18 cellular contexts compared by ENCODE assay signal in genomic region chr4:78222575-78223186, GRCh38.
DNase-seq lines count a peak whose midpoint lies in the region; ATAC-seq, FAIRE-seq and TF ChIP-seq lines count a peak whose summit lies in the region.
"Had no signal": no experiment of that assay in that cellular context is flagged by ENCODE, and none has a peak within 500 bp of the region (broad histone marks: within the 10 kb centered on the region; RNA-seq: fewer than 3 reads in every experiment).

No MANE protein-coding gene starts in this region.

- TF ChIP-seq EP300 in SK-N-SH (IDR thresholded peaks at IDR 0.05; ENCODE audit: borderline replicate concordance in 1 of 2, low read depth in 1 of 2, low read length in 1 of 2) = no peak

- H3K4me3 Mint-ChIP-seq in type B pancreatic cell = no peak overlapping the region
- H3K4me3 Mint-ChIP-seq: CD8-positive, alpha-beta memory T cell; naive thymus-derived CD8-positive, alpha-beta T cell had no signal

- peaks cover 21% of the 10 kb centered on the region for H3K4me1 Mint-ChIP-seq in type B pancreatic cell (ENCODE audit: unreplicated experiment)
- H3K4me1 Mint-ChIP-seq: CD8-positive, alpha-beta memory T cell; naive thymus-derived CD8-positive, alpha-beta T cell had no signal

- no peak overlapping the region for H3K4me2 ChIP-seq in SK-N-SH
- H3K4me2 ChIP-seq: A549 had no signal

- no peaks in the 10 kb centered on the region for H3K79me2 ChIP-seq in SK-N-SH (ENCODE audit: insufficient read depth)

- WGBS in SK-N-SH (ENCODE audit: low lambda C conversion rate) = 77% methylated on average over 8 of the region's 8 CpGs

- no peaks in the 10 kb centered on the region for H3K9me2 ChIP-seq in SK-N-SH

- FAIRE-seq in bronchial epithelial cell (lab: Jason Lieb, UNC) = no peak
- FAIRE-seq: A549, GM18507 had no signal

- peaks cover 11% of the 10 kb centered on the region for H3K9me3 ChIP-seq in SK-N-SH
- H3K9me3 ChIP-seq: A549, sigmoid colon had no signal

- H3K36me3 ChIP-seq in SK-N-SH (replicated peaks in 1 of 2; ENCODE audit: control insufficient read depth in 1 of 2, insufficient read depth in 2 of 2, low read length in 1 of 2) (peaks cover 0 to 4% of the 10 kb centered on the region in 2 experiments), bronchial epithelial cell (ENCODE audit: control insufficient read depth, insufficient read depth, low read length) (no peaks in the 10 kb centered on the region)
- H3K36me3 ChIP-seq: ascending aorta, left ventricle myocardium inferior, sigmoid colon, upper lobe of left lung had no signal

- H3K27ac ChIP-seq in SK-N-SH (ENCODE audit: low read depth in 2 of 2, low read length in 1 of 2) = no peak overlapping the region
- H3K27ac ChIP-seq: A549, ascending aorta, left ventricle myocardium inferior, sigmoid colon, upper lobe of left lung had no signal

- H3K9ac ChIP-seq in SK-N-SH = no peak overlapping the region

- TF ChIP-seq CTCF in SK-N-SH (IDR thresholded peaks at IDR 0.05) (no peak), bronchial epithelial cell (IDR thresholded peaks at IDR 0.05; ENCODE audit: insufficient read depth, low read length, severe bottlenecking) (no peak), type B pancreatic cell (conservative IDR thresholded peaks at IDR 0.05) (no peak)

- POLR2A ChIA-PET in SK-N-SH (lab: Yijun Ruan, JAX) = no interaction called here

- no peak overlapping the region for H3K27ac Mint-ChIP-seq in type B pancreatic cell
- H3K27ac Mint-ChIP-seq: CD8-positive, alpha-beta memory T cell; naive thymus-derived CD8-positive, alpha-beta T cell had no signal

- CTCF ChIA-PET in SK-N-SH (lab: Yijun Ruan, JAX) = interaction anchor here (1.1 to 1.4 kb wide), 2 partner anchors 18 to 165 kb away, joined by 3 to 4 read pairs; partner anchors contain the start of gene FRAS1

- H3K27me3 Mint-ChIP-seq in type B pancreatic cell = no peaks in the 10 kb centered on the region

- no peaks in the 10 kb centered on the region for H3F3A ChIP-seq in SK-N-SH (replicated peaks; ENCODE audit: insufficient read depth)

- H4K20me1 ChIP-seq in SK-N-SH (ENCODE audit: insufficient read depth) = no peaks in the 10 kb centered on the region

- no peak for DNase-seq in SK-N-SH
- peak; percentile 86 for DNase-seq in NCI-H2107 treated with DMSO at 0.1 percent for 48 hours (lab: John Stamatoyannopoulos, UW; ENCODE audit: unreplicated experiment)
- DNase-seq in bronchial epithelial cell (ENCODE audit: low read depth) = peak; percentile 12
- DNase-seq in type B pancreatic cell (ENCODE audit: extremely low spot score, unreplicated experiment) = no peak
- DNase-seq in SKM-1 treated with dmso at 0.1 percent for 144 hours (lab: John Stamatoyannopoulos, UW; ENCODE audit: unreplicated experiment) = no peak
- DNase-seq: activated effector memory CD4-positive, alpha-beta T cell treated with anti-CD3 and anti-CD28 coated beads, Interleukin-2, amount 50 U/mL, for 16 hours; CD8-positive, alpha-beta memory T cell; left ventricle myocardium inferior; naive thymus-derived CD8-positive, alpha-beta T cell; sigmoid colon; stimulated activated CD4-positive, alpha-beta T cell treated with anti-CD3 and anti-CD28 coated beads, Interleukin-4, amount 100 ng/mL, for 1 hour; upper lobe of left lung had no signal

- no peak overlapping the region for H2AFZ ChIP-seq in SK-N-SH (ENCODE audit: low read depth)

- peaks cover 5% of the 10 kb centered on the region for H3K9me3 Mint-ChIP-seq in type B pancreatic cell

- H3K36me3 Mint-ChIP-seq in type B pancreatic cell = peaks cover 8% of the 10 kb centered on the region
- H3K36me3 Mint-ChIP-seq: CD8-positive, alpha-beta memory T cell had no signal

- peaks cover 0 to 2% of the 10 kb centered on the region in 2 experiments; a peak in 2 of 4 replicates for H3K4me1 ChIP-seq in SK-N-SH (ENCODE audit: control insufficient read depth in 1 of 2, insufficient read depth in 2 of 2, low read depth in 1 of 2, low read length in 1 of 2)
- H3K4me1 ChIP-seq: ascending aorta, left ventricle myocardium inferior, upper lobe of left lung had no signal

- no peaks in the 10 kb centered on the region for H3K27me3 ChIP-seq in SK-N-SH (ENCODE audit: insufficient read depth)
- no peaks in the 10 kb centered on the region for H3K27me3 ChIP-seq in bronchial epithelial cell (ENCODE audit: control insufficient read depth, insufficient read depth, low read length)
- H3K27me3 ChIP-seq: ascending aorta, sigmoid colon, upper lobe of left lung had no signal

- ATAC-seq in SK-N-SH treated with all-trans-retinoic acid at 6 μM for 48 hours = peak; percentile 74
- ATAC-seq in GM19035 (IDR thresholded peaks at IDR 0.05; ENCODE audit: unreplicated experiment) = no peak
- no peak for ATAC-seq in HG03457 (IDR thresholded peaks at IDR 0.05; ENCODE audit: unreplicated experiment)
- ATAC-seq: A549; naive thymus-derived CD8-positive, alpha-beta T cell had no signal

- TF ChIP-seq RAD21 in SK-N-SH (IDR thresholded peaks at IDR 0.05; ENCODE audit: low read length) = no peak

- no peak overlapping the region for H3K4me3 ChIP-seq in SK-N-SH (ENCODE audit: low read depth in 2 of 2, low read length in 1 of 2)
- no peak overlapping the region for H3K4me3 ChIP-seq in bronchial epithelial cell (ENCODE audit: low read depth, low read length)
- H3K4me3 ChIP-seq: A549, ascending aorta, left ventricle myocardium inferior, sigmoid colon, upper lobe of left lung had no signal

TF ChIP-seq in SK-N-SH treated with all-trans-retinoic acid at 6 μM for 48 hours, 23 proteins besides CTCF, POLR2A, EP300 and RAD21:
- TF ChIP-seq ZFP3 (CRISPR knock-in tag; IDR thresholded peaks at IDR 0.05) (no peak), ARNTL (CRISPR knock-in tag; IDR thresholded peaks at IDR 0.05; ENCODE audit: borderline replicate concordance, low read depth) (no peak), GLIS3 (CRISPR knock-in tag; IDR thresholded peaks at IDR 0.05) (no peak), BACH2 (CRISPR knock-in tag; IDR thresholded peaks at IDR 0.05; ENCODE audit: borderline replicate concordance) (no peak), ESRRG (CRISPR knock-in tag; IDR thresholded peaks at IDR 0.05) (no peak), ISL1 (CRISPR knock-in tag; IDR thresholded peaks at IDR 0.05) (no peak), PPARA (CRISPR knock-in tag; IDR thresholded peaks at IDR 0.05; ENCODE audit: borderline replicate concordance) (no peak)
TF ChIP-seq in SK-N-SH treated with all-trans-retinoic acid at 6 μM for 48 hours: peak in this region for 0.

TF ChIP-seq in SK-N-SH, 30 proteins besides CTCF, POLR2A, EP300 and RAD21 (continues in another document):
- TF ChIP-seq TCF12 (IDR thresholded peaks at IDR 0.05) (no peak), MXI1 (IDR thresholded peaks at IDR 0.05; ENCODE audit: low read depth, low read length) (no peak), POLR2AphosphoS5 (IDR thresholded peaks at IDR 0.05; ENCODE audit: low read depth, low read length) (no peak), MAX (IDR thresholded peaks at IDR 0.05; ENCODE audit: low read depth) (no peak), USF1 (IDR thresholded peaks at IDR 0.05; ENCODE audit: borderline replicate concordance, low read depth) (no peak), FOXM1 (IDR thresholded peaks at IDR 0.05; ENCODE audit: low read depth) (no peak), IRF3 (IDR thresholded peaks at IDR 0.05; ENCODE audit: low read depth, low read length) (no peak), YY1 (IDR thresholded peaks at IDR 0.05; ENCODE audit: low read depth) (no peak), NRF1 (IDR thresholded peaks at IDR 0.05; ENCODE audit: low read depth, low read length) (no peak), CHD2 (IDR thresholded peaks at IDR 0.05; ENCODE audit: low read length, partially characterized antibody) (no peak), FOSL2 (IDR thresholded peaks at IDR 0.05; ENCODE audit: borderline replicate concordance, low read depth) (no peak), RFX5 (IDR thresholded peaks at IDR 0.05; ENCODE audit: low read length) (no peak), FOXJ3 (CRISPR knock-in tag; IDR thresholded peaks at IDR 0.05) (no peak), GATA2 (CRISPR knock-in tag; IDR thresholded peaks at IDR 0.05) (no peak), TEAD4 (IDR thresholded peaks at IDR 0.05; ENCODE audit: borderline replicate concordance, insufficient read depth) (no peak), MEF2A (IDR thresholded peaks at IDR 0.05; ENCODE audit: borderline replicate concordance, low read depth) (no peak), ELF1 (IDR thresholded peaks at IDR 0.05) (no peak), SIN3A (IDR thresholded peaks at IDR 0.05; ENCODE audit: borderline replicate concordance, low read depth, low read length) (no peak), GABPA (IDR thresholded peaks at IDR 0.05; ENCODE audit: low read depth) (no peak)

Comparison
In these comparisons a context has a peak if more than half of its experiments do, and no peak if none do; other contexts are left out.
1. DNase-seq: peak in NCI-H2107 treated with DMSO at 0.1 percent for 48 hours (single experiment) and bronchial epithelial cell (single experiment); none in SK-N-SH (single experiment), type B pancreatic cell (single experiment) and SKM-1 treated with dmso at 0.1 percent for 144 hours (single experiment).